8 cellular contexts compared by ENCODE assay signal in the genomic region with DNA sequence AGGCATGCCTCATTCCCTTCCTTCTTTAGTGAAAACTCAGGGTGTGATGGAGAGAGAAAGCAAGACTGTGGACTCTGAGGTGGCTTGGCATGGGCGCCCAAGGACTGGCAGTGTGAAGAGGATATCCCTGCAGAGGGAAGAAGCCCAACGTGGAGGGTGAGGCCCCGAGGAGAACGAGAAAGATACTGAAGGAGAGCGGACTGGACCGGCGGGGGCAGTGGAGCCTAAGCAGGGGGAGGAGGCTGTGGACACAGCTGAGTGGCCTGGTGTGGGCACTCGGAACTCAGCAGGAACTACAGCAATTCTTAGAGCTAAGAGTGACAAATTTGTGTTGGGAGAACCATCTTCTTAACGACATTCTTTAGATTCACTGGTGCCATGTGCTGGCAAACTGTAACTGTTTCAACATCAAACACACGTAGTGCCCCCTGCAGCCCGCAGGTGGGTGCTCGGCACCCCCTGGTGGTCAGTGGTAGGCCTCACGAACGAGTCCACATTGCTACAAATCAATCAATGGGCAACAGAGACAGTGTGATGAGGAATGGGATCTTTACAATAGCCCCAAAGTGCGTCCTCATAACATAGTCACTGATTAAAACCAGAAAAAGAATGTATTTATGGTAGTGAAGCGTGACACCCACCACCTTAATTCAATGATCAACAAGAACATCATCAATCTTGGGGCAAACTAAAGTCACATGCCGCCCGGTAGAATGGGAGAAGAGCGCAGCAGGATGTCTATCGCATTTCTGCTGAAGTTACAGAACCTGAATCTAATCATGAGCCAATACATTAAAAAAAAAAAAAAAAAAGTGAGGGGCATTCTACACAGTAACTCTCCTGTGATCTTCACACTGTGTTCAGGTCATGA. TPM values are rescaled to one million over a fixed set of nuclear protein-coding genes. Genes with fewer than 3 reads are reported as not detected.
A peak's percentile ranks its signal among the peaks of the same experiment; 100 is the strongest.
DNase-seq lines count a peak whose midpoint lies in the region; ATAC-seq and TF ChIP-seq lines count a peak whose summit lies in the region.

No MANE protein-coding gene starts in this region.

- H3K27ac ChIP-seq in heart right ventricle: no peak overlapping the region

- no peaks in the 10 kb centered on the region for H3K36me3 Mint-ChIP-seq in activated T-cell treated with anti-CD3 and anti-CD28 coated beads, Interleukin-2, amount 50 U/mL, for 72 hours (ENCODE audit: insufficient read depth in 2 of 2)

- no peak overlapping the region for H3K4me3 Mint-ChIP-seq in activated T-cell treated with anti-CD3 and anti-CD28 coated beads, Interleukin-2, amount 50 U/mL, for 72 hours

- H3K4me3 ChIP-seq in heart right ventricle (no peak overlapping the region), MG63 (no peak overlapping the region)

- H3K9me3 ChIP-seq in heart right ventricle: no peaks in the 10 kb centered on the region
- H3K9me3 ChIP-seq in MG63: no peaks in the 10 kb centered on the region

- no peaks in the 10 kb centered on the region for H3K4me1 ChIP-seq in heart right ventricle

- H3K27me3 ChIP-seq in heart right ventricle: no peaks in the 10 kb centered on the region
- no peaks in the 10 kb centered on the region; the same call in 1 of the 2 replicates for H3K27me3 ChIP-seq in MG63

- DNase-seq in heart right ventricle (peak in 1 of 2 donors; percentile 38), Right ventricle myocardium inferior (ENCODE audit: missing footprints) (no peak), MG63 (peak; percentile 20), iPS DF 19.7 (ENCODE audit: low read depth, low spot score) (peak; percentile 17)
- DNase-seq in activated T-cell treated with anti-CD3 and anti-CD28 coated beads, Interleukin-2, amount 50 U/mL, for 72 hours: peak; percentile 63 to 73
- peak; percentile 3 for DNase-seq in stimulated activated CD8-positive, alpha-beta memory T cell treated with anti-CD3 and anti-CD28 coated beads, Interleukin-4, amount 100 ng/mL, for 24 hours (ENCODE audit: low read depth)

- peak; percentile 25 to 65 (median 56) for TF ChIP-seq CTCF in heart right ventricle (IDR thresholded peaks at IDR 0.05)

- H3K4me1 Mint-ChIP-seq in activated T-cell treated with anti-CD3 and anti-CD28 coated beads, Interleukin-2, amount 50 U/mL, for 72 hours (ENCODE audit: low read depth): no peaks in the 10 kb centered on the region

- ATAC-seq in heart right ventricle (peak in 2 of 8 donors; percentile 46 to 58), Right ventricle myocardium inferior (no peak), HG03521 (IDR thresholded peaks at IDR 0.05; ENCODE audit: unreplicated experiment) (no peak), GM21528 (IDR thresholded peaks at IDR 0.05; ENCODE audit: low FRiP score, unreplicated experiment) (no peak)
- ATAC-seq in activated T-cell treated with anti-CD3 and anti-CD28 coated beads, Interleukin-2, amount 50 U/mL, for 72 hours (replicated peaks in 1 of 2): peak; percentile 64 to 67

- intact Hi-C loops in heart right ventricle (cut with DNase I): loop anchor here in 1 of 10 donors (5.0 to 10.0 kb wide), 2 partner anchors 51 to 234 kb away; no protein-coding TSS in a partner anchor
- intact Hi-C loops in Right ventricle myocardium inferior (cut with DNase I): loop anchor here (10.0 kb wide), 1 partner anchor 234 kb away; no protein-coding TSS in a partner anchor

- H3K27me3 Mint-ChIP-seq in activated T-cell treated with anti-CD3 and anti-CD28 coated beads, Interleukin-2, amount 50 U/mL, for 72 hours (ENCODE audit: low read depth): peaks cover 6% of the 10 kb centered on the region

- 51 to 55% methylated on average over 20 of the region's 20 CpGs for WGBS in heart right ventricle, 2 donors

- H3K27ac Mint-ChIP-seq in activated T-cell treated with anti-CD3 and anti-CD28 coated beads, Interleukin-2, amount 50 U/mL, for 72 hours: no peak overlapping the region

- H3K36me3 ChIP-seq in heart right ventricle (no peaks in the 10 kb centered on the region), MG63 (no peaks in the 10 kb centered on the region)

- no peaks in the 10 kb centered on the region for H3K9me3 Mint-ChIP-seq in activated T-cell treated with anti-CD3 and anti-CD28 coated beads, Interleukin-2, amount 50 U/mL, for 72 hours

RNA-seq across cellular contexts. Expression of a gene that starts 2.0 kb away (rescaled TPM):
- under 1 TPM in 1 of 10 donors, not detected in 9; 0.55 TPM for total RNA-seq in heart right ventricle
- under 1 TPM in 1 of 2 donors, not detected in 1; 0.28 TPM for polyA plus RNA-seq in heart right ventricle
- 0.24 TPM for total RNA-seq in Right ventricle myocardium inferior
- not detected in 2 replicates for total RNA-seq in MG63 (2014; rRNA removed; shearing (Covaris generic); ENCODE audit: low replicate concordance)
- total RNA-seq in activated T-cell treated with anti-CD3 and anti-CD28 coated beads, Interleukin-2, amount 50 U/mL, for 72 hours: not detected

RNA-seq across cellular contexts. Expression of a gene that starts 48.5 kb away (rescaled TPM):
- under 1 TPM in 1 of 10 donors, not detected in 9; 0.85 TPM for total RNA-seq in heart right ventricle
- under 1 TPM in 1 of 2 donors, not detected in 1; 0.38 TPM for polyA plus RNA-seq in heart right ventricle
- total RNA-seq in Right ventricle myocardium inferior: 0.51 TPM
- total RNA-seq in MG63 (2014; rRNA removed; shearing (Covaris generic); ENCODE audit: low replicate concordance): not detected in 2 replicates
- not detected for total RNA-seq in activated T-cell treated with anti-CD3 and anti-CD28 coated beads, Interleukin-2, amount 50 U/mL, for 72 hours

Comparison
In these comparisons a context has a peak if more than half of its experiments do, and no peak if none do; other contexts are left out.
1. ATAC-seq: peak in activated T-cell treated with anti-CD3 and anti-CD28 coated beads, Interleukin-2, amount 50 U/mL, for 72 hours (2 of 2); none in Right ventricle myocardium inferior (single experiment), HG03521 (single experiment) and GM21528 (single experiment).